16 cellular contexts compared by ENCODE assay signal in genomic region chr3:161348791-161349400, GRCh38. TPM values are rescaled to one million over a fixed set of nuclear protein-coding genes. Genes with fewer than 3 reads are reported as not detected.
A peak's percentile ranks its signal among the peaks of the same experiment; 100 is the strongest.
DNase-seq lines count a peak whose midpoint lies in the region; ATAC-seq and TF ChIP-seq lines count a peak whose summit lies in the region.
"Had no signal": no experiment of that assay in that cellular context is flagged by ENCODE, and none has a peak within 500 bp of the region (broad histone marks: within the 10 kb centered on the region; RNA-seq: fewer than 3 reads in every experiment).

No MANE protein-coding gene starts in this region.

- TF ChIP-seq POLR2A in HCT116 (IDR thresholded peaks at IDR 0.05; ENCODE audit: borderline replicate concordance, extremely low read depth, insufficient read depth, insufficient read length) (no peak), ovary (IDR thresholded peaks at IDR 0.05) (no peak)

- no peaks in the 10 kb centered on the region for H3K9me3 ChIP-seq in HCT116 (ENCODE audit: control insufficient read depth in 1 of 2, insufficient read depth in 1 of 2, low read depth in 1 of 2, low read length in 2 of 2)
- H3K9me3 ChIP-seq in T-helper 17 cell (ENCODE audit: control insufficient read depth, low read length, poor library complexity, severe bottlenecking): no peaks in the 10 kb centered on the region
- no peaks in the 10 kb centered on the region for H3K9me3 ChIP-seq in ovary
- H3K9me3 ChIP-seq: thoracic aorta had no signal

- TF ChIP-seq CTCF in HCT116 (IDR thresholded peaks at IDR 0.05 in 2 of 3, conservative IDR thresholded peaks at IDR 0.05 in 1 of 3; ENCODE audit: borderline replicate concordance in 1 of 3, insufficient read depth in 1 of 3, low read depth in 2 of 3, low read length in 2 of 3) (no peak), ovary (IDR thresholded peaks at IDR 0.05) (no peak)
- TF ChIP-seq CTCF in activated CD8-positive, alpha-beta T cell treated with anti-CD3 and anti-CD28 coated beads for 36 hours (IDR thresholded peaks at IDR 0.05): no peak

- DNase-seq in HCT116 (ENCODE audit: low read depth, low spot score) (peak; percentile 40), T-helper 17 cell (no peak), kidney tubule cell (ENCODE audit: low spot score) (peak; percentile 22), ovary (no peak), SW 1271 (lab: John Stamatoyannopoulos, UW) (no peak)
- no peak for DNase-seq in activated CD8-positive, alpha-beta T cell treated with anti-CD3 and anti-CD28 coated beads for 36 hours
- DNase-seq: activated CD8-positive, alpha-beta memory T cell treated with anti-CD3 and anti-CD28 coated beads, Interleukin-2, amount 10 ng/mL, durations not matched to agents 7 days and 5 days; aorta; COR-L47; effector memory CD4-positive, alpha-beta T cell; GOT3; NCI-H1092 treated with DMSO at 0.1 percent for 48 hours; NCI-H446 treated with DMSO at 0.1 percent for 48 hours; nephron progenitor cell had no signal

- peak overlapping the region; percentile 62 for H3K4me2 ChIP-seq in HCT116 (ENCODE audit: low read length)

- H3K9me3 Mint-ChIP-seq in activated CD8-positive, alpha-beta T cell treated with anti-CD3 and anti-CD28 coated beads for 36 hours: no peaks in the 10 kb centered on the region
- H3K9me3 Mint-ChIP-seq: nephron progenitor cell had no signal

- peaks cover 5% of the 10 kb centered on the region for H3K27me3 Mint-ChIP-seq in T-helper 17 cell
- H3K27me3 Mint-ChIP-seq in activated CD8-positive, alpha-beta T cell treated with anti-CD3 and anti-CD28 coated beads for 36 hours: peaks cover 10% of the 10 kb centered on the region

- H3K27me3 ChIP-seq in HCT116 (ENCODE audit: insufficient read depth, low read length) (no peaks in the 10 kb centered on the region), ovary (no peaks in the 10 kb centered on the region)

- peak; percentile 6; the same call in 1 of the 2 replicates for TF ChIP-seq RAD21 in HCT116 (IDR thresholded peaks at IDR 0.05; ENCODE audit: low read depth)

- no peak for TF ChIP-seq EP300 in ovary (IDR thresholded peaks at IDR 0.05)

- no peaks in the 10 kb centered on the region for H4K20me1 ChIP-seq in HCT116 (ENCODE audit: insufficient read depth)

- H3K79me2 ChIP-seq in HCT116 (ENCODE audit: insufficient read depth, low read length): no peaks in the 10 kb centered on the region

- H3K36me3 Mint-ChIP-seq in T-helper 17 cell (ENCODE audit: low read depth): no peaks in the 10 kb centered on the region
- no peaks in the 10 kb centered on the region for H3K36me3 Mint-ChIP-seq in activated CD8-positive, alpha-beta T cell treated with anti-CD3 and anti-CD28 coated beads for 36 hours (ENCODE audit: low read depth)

- WGBS in ovary, 3 donors: 57 to 69% (median 66%) methylated on average over 2 of the region's 2 CpGs

- ATAC-seq in GM18511 (IDR thresholded peaks at IDR 0.05; ENCODE audit: unreplicated experiment): peak; percentile 55
- peak; percentile 52 for ATAC-seq in HCT116
- ATAC-seq in T-helper 17 cell: no peak
- ATAC-seq in activated CD8-positive, alpha-beta T cell treated with anti-CD3 and anti-CD28 coated beads for 36 hours: no peak

- no peak overlapping the region for H3K4me3 Mint-ChIP-seq in T-helper 17 cell
- H3K4me3 Mint-ChIP-seq in activated CD8-positive, alpha-beta T cell treated with anti-CD3 and anti-CD28 coated beads for 36 hours: no peak overlapping the region
- H3K4me3 Mint-ChIP-seq: activated CD8-positive, alpha-beta memory T cell treated with anti-CD3 and anti-CD28 coated beads, Interleukin-2, amount 10 ng/mL, durations not matched to agents 7 days and 5 days; nephron progenitor cell had no signal

- H3K9ac ChIP-seq in HCT116 (ENCODE audit: low read length): no peak overlapping the region

- POLR2A ChIA-PET in HCT116 (lab: Charles Lee): no interaction called here
- POLR2A ChIA-PET in activated CD8-positive, alpha-beta T cell treated with anti-CD3 and anti-CD28 coated beads for 36 hours (lab: Charles Lee): interaction anchor here (1.6 kb wide), 1 partner anchor 38 kb away, joined by 4 read pairs; no protein-coding TSS in a partner anchor

- BruUV-seq in HCT116 (replicated peaks; lab: Mats Ljungman, UMichigan): no TSS peak

- peaks cover 21% of the 10 kb centered on the region for H3K4me1 Mint-ChIP-seq in T-helper 17 cell
- H3K4me1 Mint-ChIP-seq in activated CD8-positive, alpha-beta T cell treated with anti-CD3 and anti-CD28 coated beads for 36 hours (ENCODE audit: low read depth): peaks cover 23% of the 10 kb centered on the region

- no peak overlapping the region; a peak in 1 of 4 replicates for H3K4me3 ChIP-seq in HCT116 (replicated peaks in 1 of 2; ENCODE audit: low read depth in 1 of 2, low read length in 2 of 2)
- H3K4me3 ChIP-seq in ovary: no peak overlapping the region
- H3K4me3 ChIP-seq: thoracic aorta had no signal

- H3K4me1 ChIP-seq in HCT116 (ENCODE audit: control insufficient read depth in 1 of 2, insufficient read depth in 2 of 2, low read length in 2 of 2) (peaks cover 30 to 41% of the 10 kb centered on the region in 2 experiments), ovary (ENCODE audit: insufficient read depth) (no peaks in the 10 kb centered on the region)

- no peaks in the 10 kb centered on the region for H3K9me2 ChIP-seq in HCT116 (ENCODE audit: insufficient read depth)

- RAD21 ChIA-PET in HCT116 (lab: Charles Lee; ENCODE audit: low non-redundant PET in 1 of 2, low total read pairs in 2 of 2, uncharacterized antibody in 2 of 2, unreplicated experiment in 2 of 2): no interaction called here

- CTCF ChIA-PET in HCT116 (lab: Charles Lee): no interaction called here
- CTCF ChIA-PET in activated CD8-positive, alpha-beta T cell treated with anti-CD3 and anti-CD28 coated beads for 36 hours (lab: Charles Lee): no interaction called here

- no peak overlapping the region for H2AFZ ChIP-seq in HCT116 (ENCODE audit: low read depth, low read length, poor library complexity, severe bottlenecking)

- intact Hi-C loops in HCT116 (cut with micrococcal nuclease) (no loop called here), ovary (cut with DNase I) (no loop called here)
- intact Hi-C loops in activated CD8-positive, alpha-beta T cell treated with anti-CD3 and anti-CD28 coated beads for 36 hours (cut with micrococcal nuclease): loop anchor here (2.0 kb wide), 1 partner anchor 38 kb away; no protein-coding TSS in a partner anchor

- H3K27ac Mint-ChIP-seq in T-helper 17 cell: peak overlapping the region; percentile 77
- H3K27ac Mint-ChIP-seq in activated CD8-positive, alpha-beta T cell treated with anti-CD3 and anti-CD28 coated beads for 36 hours: no peak overlapping the region
- H3K27ac Mint-ChIP-seq: activated CD8-positive, alpha-beta memory T cell treated with anti-CD3 and anti-CD28 coated beads, Interleukin-2, amount 10 ng/mL, durations not matched to agents 7 days and 5 days; nephron progenitor cell had no signal

- H3K27ac ChIP-seq in HCT116 (ENCODE audit: low read depth, low read length) (peak overlapping the region; percentile 56; the same call in 1 of the 2 replicates), ovary (no peak overlapping the region)
- H3K27ac ChIP-seq: thoracic aorta had no signal

- H3K36me3 ChIP-seq in HCT116 (ENCODE audit: control insufficient read depth in 1 of 2, insufficient read depth in 2 of 2, low read length in 2 of 2) (no peaks in the 10 kb centered on the region), ovary (no peaks in the 10 kb centered on the region)
- H3K36me3 ChIP-seq: thoracic aorta had no signal

TF ChIP-seq in HCT116, 20 proteins besides CTCF, POLR2A, EP300 and RAD21 (continues in another document):
- no peak for TF ChIP-seq ZNF274 (IDR thresholded peaks at IDR 0.05; ENCODE audit: low read depth, low read length)
- peak; percentile 18; the same call in 1 of the 2 replicates for TF ChIP-seq ELF1 (IDR thresholded peaks at IDR 0.05; ENCODE audit: borderline replicate concordance, low read depth)
- TF ChIP-seq CEBPB (IDR thresholded peaks at IDR 0.05; ENCODE audit: low read depth): peak; percentile 62
- 0 out of 2 replicates have a peak, but pooled peaks have one; percentile 44 for TF ChIP-seq SRF (IDR thresholded peaks at IDR 0.05; ENCODE audit: low read depth)
- TF ChIP-seq, protein P1, sequence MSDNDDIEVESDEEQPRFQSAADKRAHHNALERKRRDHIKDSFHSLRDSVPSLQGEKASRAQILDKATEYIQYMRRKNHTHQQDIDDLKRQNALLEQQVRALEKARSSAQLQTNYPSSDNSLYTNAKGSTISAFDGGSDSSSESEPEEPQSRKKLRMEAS (IDR thresholded peaks at IDR 0.05): no peak
- TF ChIP-seq, protein P2, sequence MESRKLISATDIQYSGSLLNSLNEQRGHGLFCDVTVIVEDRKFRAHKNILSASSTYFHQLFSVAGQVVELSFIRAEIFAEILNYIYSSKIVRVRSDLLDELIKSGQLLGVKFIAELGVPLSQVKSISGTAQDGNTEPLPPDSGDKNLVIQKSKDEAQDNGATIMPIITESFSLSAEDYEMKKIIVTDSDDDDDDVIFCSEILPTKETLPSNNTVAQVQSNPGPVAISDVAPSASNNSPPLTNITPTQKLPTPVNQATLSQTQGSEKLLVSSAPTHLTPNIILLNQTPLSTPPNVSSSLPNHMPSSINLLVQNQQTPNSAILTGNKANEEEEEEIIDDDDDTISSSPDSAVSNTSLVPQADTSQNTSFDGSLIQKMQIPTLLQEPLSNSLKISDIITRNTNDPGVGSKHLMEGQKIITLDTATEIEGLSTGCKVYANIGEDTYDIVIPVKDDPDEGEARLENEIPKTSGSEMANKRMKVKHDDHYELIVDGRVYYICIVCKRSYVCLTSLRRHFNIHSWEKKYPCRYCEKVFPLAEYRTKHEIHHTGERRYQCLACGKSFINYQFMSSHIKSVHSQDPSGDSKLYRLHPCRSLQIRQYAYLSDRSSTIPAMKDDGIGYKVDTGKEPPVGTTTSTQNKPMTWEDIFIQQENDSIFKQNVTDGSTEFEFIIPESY (IDR thresholded peaks at IDR 0.05; ENCODE audit: extremely low read depth, insufficient replicate concordance, low read length): no peak
- peak; percentile 75 for TF ChIP-seq FOSL1 (IDR thresholded peaks at IDR 0.05; ENCODE audit: low read depth)
- no peak for TF ChIP-seq ATF3 (IDR thresholded peaks at IDR 0.05)

RNA-seq across cellular contexts. Expression of gene SPTSSB, which starts 22.4 kb away (rescaled TPM):
- 2.9 TPM for total RNA-seq in HCT116 (2021; ENCODE audit: unreplicated experiment)
- 2.3 and 3.5 TPM in 2 replicates for polyA plus RNA-seq in HCT116 (2012)
- under 1 TPM in 1 of 2 donors, not detected in 1; 0.32 TPM for total RNA-seq in T-helper 17 cell
- 1 to 10 TPM in 1 of 7 donors, under 1 TPM in 2, not detected in 4; 0.23 to 1.4 (median 0.46) TPM for total RNA-seq in ovary
- 1 to 10 TPM in 1 of 2 donors, under 1 TPM in 1; 0.07 to 2.5 TPM for polyA plus RNA-seq in ovary
- not detected for total RNA-seq in activated CD8-positive, alpha-beta T cell treated with anti-CD3 and anti-CD28 coated beads for 36 hours
- total RNA-seq: activated CD8-positive, alpha-beta memory T cell treated with anti-CD3 and anti-CD28 coated beads, Interleukin-2, amount 10 ng/mL, durations not matched to agents 7 days and 5 days; thoracic aorta had no signal

Comparison
In these comparisons a context has a peak if more than half of its experiments do, and no peak if none do; other contexts are left out.
1. ATAC-seq: peak in GM18511 (single experiment) and HCT116 (single experiment); none in T-helper 17 cell (single experiment) and activated CD8-positive, alpha-beta T cell treated with anti-CD3 and anti-CD28 coated beads for 36 hours (single experiment).
2. DNase-seq: peak in HCT116 (single experiment) and kidney tubule cell (single experiment); none in T-helper 17 cell (0 of 3), ovary (0 of 5), SW 1271 (0 of 2) and activated CD8-positive, alpha-beta T cell treated with anti-CD3 and anti-CD28 coated beads for 36 hours (single experiment).